ENCODE assay signal across 9 cellular contexts in the genomic region with DNA sequence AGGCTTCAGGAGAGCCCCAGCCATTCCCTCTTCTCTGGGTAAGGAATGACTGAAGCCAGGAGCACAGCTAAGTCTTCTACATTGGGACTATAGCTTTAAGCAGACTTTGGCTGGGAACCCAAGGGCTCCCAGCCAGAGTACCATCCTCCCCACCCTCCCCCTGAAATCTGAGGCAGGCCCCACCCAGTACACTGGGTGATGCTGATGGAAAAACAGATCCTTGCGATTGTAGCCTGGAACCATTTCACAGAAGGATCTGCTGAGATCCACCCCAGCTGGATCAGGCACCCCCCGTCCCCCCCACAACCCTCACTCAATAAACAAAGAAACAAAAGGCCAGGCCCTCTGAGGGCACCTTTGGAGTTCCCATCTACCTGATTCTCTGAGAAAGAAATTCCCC. TPM values are rescaled to one million over a fixed set of nuclear protein-coding genes. Genes with fewer than 3 reads are reported as not detected.
DNase-seq lines count a peak whose midpoint lies in the region; ATAC-seq and TF ChIP-seq lines count a peak whose summit lies in the region.
"Had no signal": no experiment of that assay in that cellular context is flagged by ENCODE, and none has a peak within 500 bp of the region (broad histone marks: within the 10 kb centered on the region; RNA-seq: fewer than 3 reads in every experiment).

No MANE protein-coding gene starts in this region.

- no peak for ATAC-seq in HG03520 (IDR thresholded peaks at IDR 0.05; ENCODE audit: unreplicated experiment)

- H3K27me3 ChIP-seq in uterus = no peaks in the 10 kb centered on the region

- TF ChIP-seq POLR2A in uterus (IDR thresholded peaks at IDR 0.05) = peak; percentile 53 to 71

- DNase-seq in NCI-H1417 (lab: John Stamatoyannopoulos, UW) (peak in 2 of 3 experiments; percentile 22 to 32), NCI-H1417 treated with DMSO at 0.1 percent for 48 hours (lab: John Stamatoyannopoulos, UW) (no peak), choroid plexus epithelial cell (ENCODE audit: low read depth) (peak; percentile 82), medulla oblongata (ENCODE audit: extremely low spot score) (peak; percentile 77), uterus (peak; percentile 80 to 83), GF-D8 (lab: John Stamatoyannopoulos, UW) (no peak), GOT3 (lab: John Stamatoyannopoulos, UW) (no peak)
- DNase-seq: NCI-H524 had no signal

- H3K4me1 ChIP-seq in uterus = peaks cover 4 to 25% of the 10 kb centered on the region in 2 donors

- H3K4me3 ChIP-seq in choroid plexus epithelial cell (ENCODE audit: low read depth, low read length) (peak overlapping the region; percentile 67), uterus (peak overlapping the region; percentile 54 to 79)

- intact Hi-C loops in uterus (cut with DNase I; ENCODE audit: low total_unique reads) = no loop called here

- H3K36me3 ChIP-seq in uterus = no peaks in the 10 kb centered on the region

- no peaks in the 10 kb centered on the region for H3K9me3 ChIP-seq in uterus

- H3K27ac ChIP-seq in uterus = peak overlapping the region; percentile 95 to 96

- TF ChIP-seq CTCF in choroid plexus epithelial cell (conservative IDR thresholded peaks at IDR 0.05; ENCODE audit: low read depth, low read length) (no peak), uterus (IDR thresholded peaks at IDR 0.05) (no peak)

RNA-seq across cellular contexts. Expression of a gene that starts 39.8 kb away (rescaled TPM):
- total RNA-seq in uterus = 10 to 100 TPM in 2 of 4 donors, 1 to 10 TPM in 2; 7.3 to 24.6 (median 10.5) TPM

RNA-seq across cellular contexts. Expression of a gene that starts 41.9 kb away (rescaled TPM):
- 100 to 1,000 TPM; 159 to 365 (median 303) TPM for total RNA-seq in uterus

RNA-seq across cellular contexts. Expression of a gene that starts 42.2 kb away (rescaled TPM):
- total RNA-seq in uterus = 10 to 100 TPM in 1 of 4 donors, 1 to 10 TPM in 2, not detected in 1; 3.8 to 10.2 (median 9.6) TPM

Comparison
In these comparisons a context has a peak if more than half of its experiments do, and no peak if none do; other contexts are left out.
1. DNase-seq: peak in NCI-H1417 (2 of 3), choroid plexus epithelial cell (single experiment), medulla oblongata (single experiment) and uterus (2 of 2); none in NCI-H1417 treated with DMSO at 0.1 percent for 48 hours (single experiment), GF-D8 (single experiment) and GOT3 (single experiment).